Comparison of ENCODE assay signal across 25 cellular contexts in genomic region chr11:36055356-36055755, GRCh38.
"Had no signal": no experiment of that assay in that cellular context is flagged by ENCODE, and none has a peak within 500 bp of the region (broad histone marks: within the 10 kb centered on the region; RNA-seq: fewer than 3 reads in every experiment).

No MANE protein-coding gene starts in this region.

- H3K4me3 ChIP-seq: ascending aorta, body of pancreas, cardiac muscle cell, colonic mucosa had no signal

- DNase-seq: activated CD4-positive, alpha-beta memory T cell treated with anti-CD3 and anti-CD28 coated beads for 36 hours; activated CD4-positive, alpha-beta T cell treated with anti-CD3 and anti-CD28 coated beads, Interleukin-2, amount 10 ng/mL, durations not matched to agents 7 days and 5 days; activated CD4-positive, CD25-positive, alpha-beta regulatory T cell; activated CD8-positive, alpha-beta memory T cell treated with anti-CD3 and anti-CD28 coated beads for 24 hours; activated effector memory CD4-positive, alpha-beta T cell treated with anti-CD3 and anti-CD28 coated beads, Interleukin-2, amount 50 U/mL, for 16 hours; activated naive CD4-positive, alpha-beta T cell treated with Interleukin-2 at 50 U/mL for 16 hours; activated naive CD8-positive, alpha-beta T cell treated with anti-CD3 and anti-CD28 coated beads, Interleukin-2, amount 50 U/mL, for 24 hours; activated T-cell treated with anti-CD3 and anti-CD28 coated beads, Interleukin-2, amount 50 U/mL, for 4 hours; amniotic stem cell; body of pancreas; cerebellar nuclear complex; colonic mucosa; Karpas-422; MM.1S; NCI-H1105; NCI-H1436; NCI-H187 treated with DMSO at 0.1 percent for 48 hours; NCI-H2081 treated with DMSO at 0.1 percent for 48 hours; NCI-H226; RPMI8226; SK-N-SH; T-helper 1 cell had no signal

- H3K4me1 ChIP-seq: ascending aorta, body of pancreas, colonic mucosa had no signal

- H3K27me3 ChIP-seq: ascending aorta, body of pancreas, cardiac muscle cell, colonic mucosa had no signal

- H3K36me3 ChIP-seq: ascending aorta, cardiac muscle cell, colonic mucosa had no signal

- H3K9me3 ChIP-seq: ascending aorta, colonic mucosa, SK-N-SH had no signal

- H3K27ac ChIP-seq: ascending aorta, body of pancreas, cardiac muscle cell, colonic mucosa, VCaP had no signal
